Comparison of ENCODE assay signal across 8 cellular contexts in the genomic region with DNA sequence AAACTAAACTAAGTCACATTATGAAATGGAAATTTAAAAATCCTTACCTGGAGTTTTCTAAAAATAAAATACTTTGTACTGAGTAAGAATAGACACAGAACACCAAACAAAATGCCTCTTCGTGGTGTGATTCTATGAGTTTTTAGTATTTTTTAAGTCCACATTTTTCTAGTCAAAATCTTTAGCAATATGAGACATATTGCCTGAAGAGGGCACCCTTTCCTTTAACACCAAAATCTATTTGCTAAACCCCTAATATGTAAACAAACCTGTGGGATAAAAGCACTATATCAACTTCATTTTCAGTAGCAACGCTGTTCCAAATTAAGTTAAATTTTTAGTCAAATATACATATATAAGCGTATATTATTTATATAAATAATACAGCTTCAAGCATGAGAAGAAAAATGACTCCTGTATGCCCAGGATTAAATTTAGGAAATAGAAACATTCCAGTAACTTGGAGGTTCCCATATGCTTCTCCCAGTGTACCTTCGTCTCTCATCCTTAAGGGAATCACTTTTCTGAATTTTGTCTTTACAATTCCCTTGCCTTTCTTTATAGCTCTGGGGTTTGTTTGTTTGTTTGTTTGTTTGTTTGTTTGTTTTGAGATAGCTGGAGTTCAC. TPM values are rescaled to one million over a fixed set of nuclear protein-coding genes. Genes with fewer than 3 reads are reported as not detected.
A peak's percentile ranks its signal among the peaks of the same experiment; 100 is the strongest.
DNase-seq lines count a peak whose midpoint lies in the region; ATAC-seq and TF ChIP-seq lines count a peak whose summit lies in the region.

No MANE protein-coding gene starts in this region.

- 40% methylated on average over 4 of the region's 4 CpGs for WGBS in prostate gland

- H3K36me3 Mint-ChIP-seq in activated T-helper 2 cell treated with anti-CD3 and anti-CD28 coated beads, Interferon-gamma antibody, Interleukin-2, Interleukin-4, amounts not matched to agents 10 μg/mL and 5 μg/mL and 100 μg/mL, durations not matched to agents 14 hours and 24 hours and 36 hours (ENCODE audit: low read depth), result no peaks in the 10 kb centered on the region

- no peak overlapping the region for H3K27ac Mint-ChIP-seq in activated T-helper 2 cell treated with anti-CD3 and anti-CD28 coated beads, Interferon-gamma antibody, Interleukin-2, Interleukin-4, amounts not matched to agents 10 μg/mL and 5 μg/mL and 100 μg/mL, durations not matched to agents 14 hours and 24 hours and 36 hours

- H3K36me3 ChIP-seq in KMS-11 (ENCODE audit: insufficient read depth) (no peaks in the 10 kb centered on the region), prostate gland (no peaks in the 10 kb centered on the region)

- no peak overlapping the region for H3K9ac ChIP-seq in KMS-11

- H3K4me1 Mint-ChIP-seq in activated T-helper 2 cell treated with anti-CD3 and anti-CD28 coated beads, Interferon-gamma antibody, Interleukin-2, Interleukin-4, amounts not matched to agents 10 μg/mL and 5 μg/mL and 100 μg/mL, durations not matched to agents 14 hours and 24 hours and 36 hours (ENCODE audit: low read depth), result no peaks in the 10 kb centered on the region

- no peaks in the 10 kb centered on the region for H3K9me3 Mint-ChIP-seq in activated T-helper 2 cell treated with anti-CD3 and anti-CD28 coated beads, Interferon-gamma antibody, Interleukin-2, Interleukin-4, amounts not matched to agents 10 μg/mL and 5 μg/mL and 100 μg/mL, durations not matched to agents 14 hours and 24 hours and 36 hours

- no peaks in the 10 kb centered on the region for H3K9me3 ChIP-seq in prostate gland

- TF ChIP-seq CTCF in KMS-11 (conservative IDR thresholded peaks at IDR 0.05; ENCODE audit: low read depth, low read length) (peak; percentile 41; the same call in 1 of the 2 replicates), RWPE1 (conservative IDR thresholded peaks at IDR 0.05; ENCODE audit: low read depth) (peak; percentile 68), fibroblast of pulmonary artery (IDR thresholded peaks at IDR 0.05; ENCODE audit: low read length, missing control alignments) (peak; percentile 49), prostate gland (IDR thresholded peaks at IDR 0.05) (peak in 3 of 4 experiments; percentile 58 to 68 (median 66))

- H3K27ac ChIP-seq in KMS-11 (no peak overlapping the region), RWPE1 (no peak overlapping the region), prostate gland (no peak overlapping the region)

- ATAC-seq in GM19397 (IDR thresholded peaks at IDR 0.05; ENCODE audit: unreplicated experiment), result no peak

- DNase-seq in DMS53 treated with DMSO at 0.1 percent for 48 hours (lab: John Stamatoyannopoulos, UW; ENCODE audit: unreplicated experiment), result peak; percentile 71
- peak; percentile 36 for DNase-seq in RWPE1 (ENCODE audit: low spot score)
- DNase-seq in fibroblast of pulmonary artery (ENCODE audit: low read depth), result peak; percentile 85
- no peak for DNase-seq in prostate gland (ENCODE audit: low spot score)
- no peak for DNase-seq in putamen (ENCODE audit: low spot score)
- DNase-seq in activated T-helper 2 cell treated with anti-CD3 and anti-CD28 coated beads, Interferon-gamma antibody, Interleukin-2, Interleukin-4, amounts not matched to agents 10 μg/mL and 5 μg/mL and 100 μg/mL, durations not matched to agents 14 hours and 24 hours and 36 hours (ENCODE audit: low spot score), result no peak

- H3K4me2 ChIP-seq in KMS-11, result no peak overlapping the region

- H3K27me3 Mint-ChIP-seq in activated T-helper 2 cell treated with anti-CD3 and anti-CD28 coated beads, Interferon-gamma antibody, Interleukin-2, Interleukin-4, amounts not matched to agents 10 μg/mL and 5 μg/mL and 100 μg/mL, durations not matched to agents 14 hours and 24 hours and 36 hours (ENCODE audit: low read depth), result peaks cover 13% of the 10 kb centered on the region

- no peaks in the 10 kb centered on the region for H3K79me2 ChIP-seq in KMS-11 (ENCODE audit: insufficient read depth, low read depth)

- POLR2A ChIA-PET in RWPE1 (lab: Yijun Ruan, JAX; ENCODE audit: low non-redundant PET), result no interaction called here

- no peak for TF ChIP-seq POLR2A in prostate gland (IDR thresholded peaks at IDR 0.05)

- H3K27me3 ChIP-seq in KMS-11 (ENCODE audit: insufficient read depth, low read depth), result no peaks in the 10 kb centered on the region
- no peaks in the 10 kb centered on the region for H3K27me3 ChIP-seq in prostate gland (replicated peaks; ENCODE audit: insufficient read depth)

- CTCF ChIA-PET in RWPE1 (lab: Yijun Ruan, JAX), result interaction anchor here (0.6 to 1.6 kb wide), 4 partner anchors 15 to 271 kb away, joined by 3 to 10 read pairs (median 4); no protein-coding TSS in a partner anchor

- H2AFZ ChIP-seq in KMS-11 (ENCODE audit: low read depth), result no peak overlapping the region

- intact Hi-C loops in prostate gland (cut with DNase I), result loop anchor here (2.0 to 5.0 kb wide), 4 partner anchors 23 to 231 kb away; a partner anchor contains a TSS
- intact Hi-C loops in activated T-helper 2 cell treated with anti-CD3 and anti-CD28 coated beads, Interferon-gamma antibody, Interleukin-2, Interleukin-4, amounts not matched to agents 10 μg/mL and 5 μg/mL and 100 μg/mL, durations not matched to agents 14 hours and 24 hours and 36 hours (cut with micrococcal nuclease), result loop anchor here (1.0 to 5.0 kb wide), 3 partner anchors 201 to 351 kb away; a partner anchor contains a TSS

- no peaks in the 10 kb centered on the region for H4K20me1 ChIP-seq in KMS-11 (ENCODE audit: insufficient read depth)

- no peak overlapping the region for H3K4me3 Mint-ChIP-seq in activated T-helper 2 cell treated with anti-CD3 and anti-CD28 coated beads, Interferon-gamma antibody, Interleukin-2, Interleukin-4, amounts not matched to agents 10 μg/mL and 5 μg/mL and 100 μg/mL, durations not matched to agents 14 hours and 24 hours and 36 hours (ENCODE audit: low read depth)

- H3K4me3 ChIP-seq in KMS-11 (IDR thresholded peaks at IDR 0.05; ENCODE audit: insufficient read depth, low read depth, low read length) (no peak overlapping the region), fibroblast of pulmonary artery (replicated peaks; ENCODE audit: low read depth, low read length) (no peak overlapping the region), prostate gland (no peak overlapping the region)

- H3K4me1 ChIP-seq in KMS-11 (ENCODE audit: low read depth, poor library complexity, severe bottlenecking) (no peaks in the 10 kb centered on the region), prostate gland (replicated peaks) (no peaks in the 10 kb centered on the region)

RNA-seq across cellular contexts. Expression of a gene that starts 23.0 kb away (rescaled TPM):
- total RNA-seq in prostate gland, result 10 to 100 TPM; 23.2 to 25.3 TPM
- 49.3 and 52.5 TPM in 2 replicates for total RNA-seq in activated T-helper 2 cell treated with anti-CD3 and anti-CD28 coated beads, Interferon-gamma antibody, Interleukin-2, Interleukin-4, amounts not matched to agents 10 μg/mL and 5 μg/mL and 100 μg/mL, durations not matched to agents 14 hours and 24 hours and 36 hours

Comparison
In these comparisons a context has a peak if more than half of its experiments do, and no peak if none do; other contexts are left out.
1. DNase-seq: peak in DMS53 treated with DMSO at 0.1 percent for 48 hours (single experiment), RWPE1 (single experiment) and fibroblast of pulmonary artery (single experiment); none in prostate gland (single experiment), putamen (single experiment) and activated T-helper 2 cell treated with anti-CD3 and anti-CD28 coated beads, Interferon-gamma antibody, Interleukin-2, Interleukin-4, amounts not matched to agents 10 μg/mL and 5 μg/mL and 100 μg/mL, durations not matched to agents 14 hours and 24 hours and 36 hours (single experiment).
2. Peak in every context shown above with its lines, with median percentiles within 50 percentile points of each other: CTCF ChIP-seq.